In genomic region chr22:40176921-40177737, GRCh38 we compare ENCODE assay signal across 8 cellular contexts. TPM values are rescaled to one million over a fixed set of nuclear protein-coding genes. Genes with fewer than 3 reads are reported as not detected.
DNase-seq lines count a peak whose midpoint lies in the region; ATAC-seq, FAIRE-seq and TF ChIP-seq lines count a peak whose summit lies in the region.

No MANE protein-coding gene starts in this region.

- peaks cover 0 to 32% (median 17%) of the 10 kb centered on the region in 11 experiments; a peak in 9 of 22 replicates for H4K20me1 ChIP-seq in BLaER1 treated with 17β-estradiol and CSF1 and Interleukin-3, amounts not matched to agents 10 nM and 100 nM
- H4K20me1 ChIP-seq in astrocyte (ENCODE audit: insufficient read depth, low read length), result peaks cover 23% of the 10 kb centered on the region

- H3K36me3 ChIP-seq in BLaER1 treated with 17β-estradiol and CSF1 and Interleukin-3, amounts not matched to agents 10 nM and 100 nM, result peaks cover 0 to 5% (median 0%) of the 10 kb centered on the region in 11 experiments; a peak in 1 of 22 replicates
- H3K36me3 ChIP-seq in astrocyte (ENCODE audit: insufficient read depth, low read length), result no peaks in the 10 kb centered on the region

- H3K79me2 ChIP-seq in astrocyte (ENCODE audit: insufficient read depth, low read length), result peaks cover 43% of the 10 kb centered on the region

- FAIRE-seq in astrocyte (lab: Jason Lieb, UNC), result no peak

- no peak for TF ChIP-seq CTCF in astrocyte (IDR thresholded peaks at IDR 0.05; ENCODE audit: insufficient read depth, low read depth, low read length)

- H3K4me3 Mint-ChIP-seq in astrocyte (ENCODE audit: unreplicated experiment), result peak overlapping the region; percentile 97

- peak; percentile 34 to 85 (median 55) for DNase-seq in T-helper 1 cell
- DNase-seq in astrocyte (ENCODE audit: low read depth), result peak; percentile 54
- DNase-seq in iPS-NIHi11 (ENCODE audit: low spot score), result peak; percentile 55
- peak; percentile 66 to 71 for DNase-seq in stimulated activated CD4-positive, alpha-beta T cell treated with anti-CD3 and anti-CD28 coated beads, Interleukin-15, amount 100 ng/mL, for 48 hours (ENCODE audit: low read depth in 2 of 2)

- peak overlapping the region; percentile 81 to 95 (median 90) for H3K4me2 ChIP-seq in BLaER1 treated with 17β-estradiol and CSF1 and Interleukin-3, amounts not matched to agents 10 nM and 100 nM
- H3K4me2 ChIP-seq in astrocyte (ENCODE audit: low read length), result peak overlapping the region; percentile 96

- ATAC-seq in HG03097 (IDR thresholded peaks at IDR 0.05; ENCODE audit: low FRiP score, unreplicated experiment), result peak; percentile 2
- ATAC-seq in HG02884 (IDR thresholded peaks at IDR 0.05; ENCODE audit: unreplicated experiment), result no peak
- ATAC-seq in GM21367 (IDR thresholded peaks at IDR 0.05; ENCODE audit: unreplicated experiment), result no peak

- H3K4me3 ChIP-seq in BLaER1 treated with 17β-estradiol and CSF1 and Interleukin-3, amounts not matched to agents 10 nM and 100 nM, result peak overlapping the region; percentile 73 to 81 (median 76); a peak in 18 of 20 replicates
- H3K4me3 ChIP-seq in astrocyte (ENCODE audit: insufficient read depth, low read depth, low read length), result peak overlapping the region; percentile 96

- peak overlapping the region; percentile 99 for H3K27ac Mint-ChIP-seq in astrocyte (ENCODE audit: unreplicated experiment)

- no peaks in the 10 kb centered on the region for H3K36me3 Mint-ChIP-seq in astrocyte (ENCODE audit: low read depth, unreplicated experiment)

- no peaks in the 10 kb centered on the region for H3K27me3 Mint-ChIP-seq in astrocyte (ENCODE audit: low read depth, unreplicated experiment)

- peak overlapping the region; percentile 61 for H2AFZ ChIP-seq in astrocyte (ENCODE audit: low read depth, low read length)

- H3K4me1 Mint-ChIP-seq in astrocyte (ENCODE audit: low read depth, unreplicated experiment), result peaks cover 26% of the 10 kb centered on the region

- H3K9me3 Mint-ChIP-seq in astrocyte (ENCODE audit: unreplicated experiment), result no peaks in the 10 kb centered on the region

- no peaks in the 10 kb centered on the region for H3K9me3 ChIP-seq in BLaER1 treated with 17β-estradiol and CSF1 and Interleukin-3, amounts not matched to agents 10 nM and 100 nM (replicated peaks in 1 of 11)
- H3K9me3 ChIP-seq in astrocyte (ENCODE audit: insufficient read depth, low read depth, low read length), result no peaks in the 10 kb centered on the region

- H3K27ac ChIP-seq in BLaER1 treated with 17β-estradiol and CSF1 and Interleukin-3, amounts not matched to agents 10 nM and 100 nM, result peak overlapping the region; percentile 35 to 95 (median 92); a peak in 21 of 22 replicates
- H3K27ac ChIP-seq in astrocyte (ENCODE audit: low read depth, low read length), result peak overlapping the region; percentile 78

- no peaks in the 10 kb centered on the region for H3K27me3 ChIP-seq in BLaER1 treated with 17β-estradiol and CSF1 and Interleukin-3, amounts not matched to agents 10 nM and 100 nM
- no peaks in the 10 kb centered on the region for H3K27me3 ChIP-seq in astrocyte (ENCODE audit: insufficient read depth, low read length)

- peaks cover 39 to 54% (median 48%) of the 10 kb centered on the region in 10 experiments for H3K4me1 ChIP-seq in BLaER1 treated with 17β-estradiol and CSF1 and Interleukin-3, amounts not matched to agents 10 nM and 100 nM
- peaks cover 20% of the 10 kb centered on the region for H3K4me1 ChIP-seq in astrocyte (ENCODE audit: insufficient read depth, low read length)

- H3K9ac ChIP-seq in BLaER1 treated with 17β-estradiol and CSF1 and Interleukin-3, amounts not matched to agents 10 nM and 100 nM, result peak overlapping the region; percentile 67 to 95 (median 88)
- peak overlapping the region; percentile 97 for H3K9ac ChIP-seq in astrocyte (ENCODE audit: low read length)

RNA-seq across cellular contexts. Expression of gene TNRC6B, which starts 0.6 kb away (rescaled TPM):
- total RNA-seq in astrocyte, result 45.2 and 51.2 TPM in 2 replicates
